Comparison of ENCODE assay signal across 25 cellular contexts in genomic region chr7:46343802-46344201, GRCh38.
"Had no signal": no experiment of that assay in that cellular context is flagged by ENCODE, and none has a peak within 500 bp of the region (broad histone marks: within the 10 kb centered on the region; RNA-seq: fewer than 3 reads in every experiment).

No MANE protein-coding gene starts in this region.

- H3K79me2 ChIP-seq: parathyroid adenoma had no signal

- H3K4me2 ChIP-seq: neural progenitor cell had no signal

- H3K9ac ChIP-seq: neural progenitor cell, parathyroid adenoma had no signal

- H3K27me3 ChIP-seq: neural progenitor cell, ovary, right lobe of liver, sigmoid colon, stomach, thyroid gland, tibial nerve, upper lobe of left lung, vagina had no signal

- H3K4me3 ChIP-seq: neural progenitor cell, ovary, psoas muscle, right lobe of liver, sigmoid colon, stomach, thoracic aorta, thyroid gland, tibial nerve, upper lobe of left lung, vagina had no signal

- H3K36me3 ChIP-seq: neural progenitor cell, ovary, right lobe of liver, sigmoid colon, stomach, thoracic aorta, thyroid gland, tibial nerve, upper lobe of left lung, vagina had no signal

- ATAC-seq: psoas muscle; right cardiac atrium; right lobe of liver; stimulated activated effector memory CD8-positive, alpha-beta T cell treated with anti-CD3 and anti-CD28 coated beads, Interleukin-12 subunit alpha, Interleukin-12 subunit beta, amount 100 ng/mL, for 72 hours; stimulated activated naive B cell treated with anti-CD40 and anti-IgM and Interleukin-4, amounts not matched to agents 10 μg/mL and 1 μg/mL and 100 μg/mL, for 72 hours had no signal

- H3K4me1 ChIP-seq: neural progenitor cell, parathyroid adenoma, psoas muscle, right lobe of liver, sigmoid colon, stomach, thyroid gland, tibial nerve, upper lobe of left lung, vagina had no signal

- H2AFZ ChIP-seq: neural progenitor cell, parathyroid adenoma had no signal

- H3K9me3 ChIP-seq: ovary, psoas muscle, right lobe of liver, sigmoid colon, stomach, thoracic aorta, thyroid gland, tibial nerve, upper lobe of left lung, vagina had no signal

- H3K27ac ChIP-seq: neural progenitor cell, ovary, parathyroid adenoma, psoas muscle, right lobe of liver, sigmoid colon, stomach, thoracic aorta, thyroid gland, tibial nerve, upper lobe of left lung, vagina had no signal

- DNase-seq: occipital lobe; ovary; posterior cingulate gyrus; psoas muscle; right cardiac atrium; right lobe of liver; sigmoid colon; small intestine; stimulated activated CD4-positive, alpha-beta T cell treated with anti-CD3 and anti-CD28 coated beads, Interleukin-15, amount 100 ng/mL, for 24 hours; stimulated activated CD4-positive, alpha-beta T cell treated with anti-CD3 and anti-CD28 coated beads, Interleukin-2, amount 100 ng/mL, for 24 hours; stimulated activated CD4-positive, alpha-beta T cell treated with anti-CD3 and anti-CD28 coated beads, Interleukin-2, amount 100 ng/mL, for 48 hours; stimulated activated CD4-positive, alpha-beta T cell treated with anti-CD3 and anti-CD28 coated beads, Interleukin-4, amount 100 ng/mL, for 24 hours; stimulated activated naive B cell treated with anti-CD40 and anti-IgM and Interleukin-4, amounts not matched to agents 10 μg/mL and 1 μg/mL and 100 μg/mL, for 72 hours; stimulated activated naive CD4-positive, alpha-beta T cell treated with Interleukin-2 at 50 U/mL for 16 hours; stomach; thyroid gland; trophoblast cell; upper lobe of left lung had no signal

- FAIRE-seq: small intestine, urothelium cell line had no signal
